1 cellular context compared by ENCODE assay signal in the genomic region with DNA sequence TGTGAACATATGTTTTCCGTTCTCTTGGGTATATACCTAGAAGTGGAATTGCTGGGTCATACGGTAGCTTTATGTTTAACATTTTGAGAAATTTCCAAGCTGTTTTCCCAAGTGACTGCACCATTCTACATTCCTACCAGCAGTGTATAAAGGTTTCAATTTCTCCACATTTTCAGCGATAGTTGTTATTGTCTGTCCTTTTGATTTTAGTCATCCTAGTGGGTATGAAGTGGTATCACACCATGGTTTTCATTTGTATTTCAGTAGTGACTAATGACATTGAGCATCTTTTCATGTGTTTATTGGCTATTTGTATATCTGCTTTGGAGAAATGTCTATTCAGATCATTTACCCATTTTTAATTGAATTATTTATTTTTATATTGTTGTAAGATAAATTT.
TF ChIP-seq lines count a peak whose summit lies in the region.

No MANE protein-coding gene starts in this region.

TF ChIP-seq in H1, 55 proteins besides CTCF, POLR2A, EP300 and RAD21:
- TF ChIP-seq, protein P1, sequence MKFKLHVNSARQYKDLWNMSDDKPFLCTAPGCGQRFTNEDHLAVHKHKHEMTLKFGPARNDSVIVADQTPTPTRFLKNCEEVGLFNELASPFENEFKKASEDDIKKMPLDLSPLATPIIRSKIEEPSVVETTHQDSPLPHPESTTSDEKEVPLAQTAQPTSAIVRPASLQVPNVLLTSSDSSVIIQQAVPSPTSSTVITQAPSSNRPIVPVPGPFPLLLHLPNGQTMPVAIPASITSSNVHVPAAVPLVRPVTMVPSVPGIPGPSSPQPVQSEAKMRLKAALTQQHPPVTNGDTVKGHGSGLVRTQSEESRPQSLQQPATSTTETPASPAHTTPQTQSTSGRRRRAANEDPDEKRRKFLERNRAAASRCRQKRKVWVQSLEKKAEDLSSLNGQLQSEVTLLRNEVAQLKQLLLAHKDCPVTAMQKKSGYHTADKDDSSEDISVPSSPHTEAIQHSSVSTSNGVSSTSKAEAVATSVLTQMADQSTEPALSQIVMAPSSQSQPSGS (IDR thresholded peaks at IDR 0.05; ENCODE audit: low read length), result no peak
- TF ChIP-seq KDM4A (IDR thresholded peaks at IDR 0.05; ENCODE audit: low read depth, low read length, severe bottlenecking), result no peak
- no peak for TF ChIP-seq TEAD4 (IDR thresholded peaks at IDR 0.05; ENCODE audit: low read depth, low read length)
- TF ChIP-seq, protein P2, sequence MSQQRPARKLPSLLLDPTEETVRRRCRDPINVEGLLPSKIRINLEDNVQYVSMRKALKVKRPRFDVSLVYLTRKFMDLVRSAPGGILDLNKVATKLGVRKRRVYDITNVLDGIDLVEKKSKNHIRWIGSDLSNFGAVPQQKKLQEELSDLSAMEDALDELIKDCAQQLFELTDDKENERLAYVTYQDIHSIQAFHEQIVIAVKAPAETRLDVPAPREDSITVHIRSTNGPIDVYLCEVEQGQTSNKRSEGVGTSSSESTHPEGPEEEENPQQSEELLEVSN (IDR thresholded peaks at IDR 0.05), result no peak
- TF ChIP-seq TCF12 (IDR thresholded peaks at IDR 0.05; ENCODE audit: low read depth, low read length), result no peak
- no peak for TF ChIP-seq HDAC6 (IDR thresholded peaks at IDR 0.05; ENCODE audit: low read depth, low read length)
